19 cellular contexts compared by ENCODE assay signal in the genomic region with DNA sequence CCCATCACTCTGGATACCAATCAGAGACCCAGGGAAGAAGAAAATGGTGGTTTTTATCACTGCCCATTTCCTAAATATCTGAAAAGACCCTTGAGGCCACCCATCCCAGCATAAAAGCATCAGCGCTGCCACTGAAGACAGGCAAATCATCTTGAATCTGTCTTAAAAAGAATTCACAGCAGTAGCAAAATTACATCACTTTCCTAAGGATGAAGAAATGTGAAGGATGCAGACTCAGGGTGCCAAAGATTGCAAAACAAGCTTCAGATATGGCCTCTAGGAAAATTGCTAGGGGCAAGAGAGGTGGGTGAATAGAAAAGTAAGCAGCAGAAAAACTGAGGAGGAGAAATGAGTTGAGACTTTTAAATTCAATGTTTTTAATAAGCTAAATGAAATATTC.
A peak's percentile ranks its signal among the peaks of the same experiment; 100 is the strongest.
DNase-seq lines count a peak whose midpoint lies in the region; ATAC-seq, FAIRE-seq and TF ChIP-seq lines count a peak whose summit lies in the region.
"Had no signal": no experiment of that assay in that cellular context is flagged by ENCODE, and none has a peak within 500 bp of the region (broad histone marks: within the 10 kb centered on the region; RNA-seq: fewer than 3 reads in every experiment).

No MANE protein-coding gene starts in this region.

- H3K36me3 ChIP-seq in right atrium auricular region, result peaks cover 29% of the 10 kb centered on the region
- peaks cover 0 to 3% of the 10 kb centered on the region in 2 donors for H3K36me3 ChIP-seq in small intestine (ENCODE audit: control insufficient read depth in 2 of 2, insufficient read depth in 2 of 2, low read length in 2 of 2)
- H3K36me3 ChIP-seq: colonic mucosa had no signal

- H3K9me3 ChIP-seq in right atrium auricular region, result no peaks in the 10 kb centered on the region
- H3K9me3 ChIP-seq in small intestine (ENCODE audit: control insufficient read depth, low read depth), result no peaks in the 10 kb centered on the region
- H3K9me3 ChIP-seq: colonic mucosa, transverse colon had no signal

- no peak for FAIRE-seq in small intestine (lab: Jason Lieb, UNC)
- FAIRE-seq: TTC549 had no signal

- ATAC-seq in Right ventricle myocardium inferior (peak; percentile 63), left lobe of liver (no peak)
- ATAC-seq: CD8-positive, alpha-beta T cell; naive thymus-derived CD8-positive, alpha-beta T cell; stimulated activated naive CD8-positive, alpha-beta T cell treated with anti-CD3 and anti-CD28 coated beads, Interleukin-15, Interleukin-2, amounts not matched to agents 100 U/mL and 50 U/mL, for 24 hours had no signal

- intact Hi-C loops in Right ventricle myocardium inferior (cut with DNase I), result no loop called here

- H3K27ac ChIP-seq in right atrium auricular region (no peak overlapping the region), small intestine (ENCODE audit: low read depth in 1 of 2, low read length in 1 of 2) (no peak overlapping the region)
- H3K27ac ChIP-seq: colonic mucosa, transverse colon had no signal

- no peaks in the 10 kb centered on the region for H3K4me1 ChIP-seq in right atrium auricular region
- no peaks in the 10 kb centered on the region for H3K4me1 ChIP-seq in small intestine (ENCODE audit: control insufficient read depth in 2 of 2, insufficient read depth in 1 of 2, low read depth in 1 of 2, low read length in 1 of 2)
- H3K4me1 ChIP-seq: colonic mucosa, transverse colon had no signal

- no peak for TF ChIP-seq CTCF in right atrium auricular region (IDR thresholded peaks at IDR 0.05)
- TF ChIP-seq CTCF in foreskin fibroblast (IDR thresholded peaks at IDR 0.05; ENCODE audit: low read depth, low read length), result no peak

- H3K27me3 ChIP-seq in right atrium auricular region (no peaks in the 10 kb centered on the region), small intestine (ENCODE audit: control insufficient read depth in 2 of 2, insufficient read depth in 2 of 2, low read length in 2 of 2) (no peaks in the 10 kb centered on the region)
- H3K27me3 ChIP-seq: colonic mucosa, transverse colon had no signal

- H3K4me3 ChIP-seq in right atrium auricular region, result no peak overlapping the region
- no peak overlapping the region for H3K4me3 ChIP-seq in foreskin fibroblast (ENCODE audit: low read depth in 1 of 2, low read length in 2 of 2)
- no peak overlapping the region for H3K4me3 ChIP-seq in small intestine (ENCODE audit: low read depth in 1 of 2, low read length in 2 of 2)
- H3K4me3 ChIP-seq: colonic mucosa, transverse colon had no signal

- WGBS in small intestine, 3 donors, result 92 to 100% (median 97%) methylated on average over 1 of the region's 1 CpG

- no peak for DNase-seq in Right ventricle myocardium inferior (ENCODE audit: missing footprints)
- DNase-seq in right atrium auricular region (ENCODE audit: low spot score), result no peak
- peak; percentile 65 for DNase-seq in SKM-1 (lab: John Stamatoyannopoulos, UW; ENCODE audit: unreplicated experiment)
- peak; percentile 4 to 22 for DNase-seq in foreskin fibroblast
- no peak for DNase-seq in NCI-H510A treated with DMSO at 0.1 percent for 48 hours (lab: John Stamatoyannopoulos, UW)
- DNase-seq in left lobe of liver (ENCODE audit: low spot score), result no peak
- no peak for DNase-seq in SHP77 (lab: John Stamatoyannopoulos, UW)
- DNase-seq in small intestine, result no peak
- DNase-seq: activated CD4-positive, alpha-beta T cell treated with anti-CD3 and anti-CD28 coated beads for 4 hours; CD8-positive, alpha-beta T cell; colonic mucosa; glutamatergic neuron; naive thymus-derived CD8-positive, alpha-beta T cell; NCI-H1930; NCI-H510A; stimulated activated CD4-positive, alpha-beta T cell treated with anti-CD3 and anti-CD28 coated beads, Interleukin-15, amount 100 ng/mL, for 24 hours; stimulated activated naive CD8-positive, alpha-beta T cell treated with anti-CD3 and anti-CD28 coated beads, Interleukin-15, Interleukin-2, amounts not matched to agents 100 U/mL and 50 U/mL, for 24 hours; transverse colon had no signal

Comparison
In these comparisons a context has a peak if more than half of its experiments do, and no peak if none do; other contexts are left out.
1. DNase-seq: peak in SKM-1 (single experiment) and foreskin fibroblast (2 of 2); none in Right ventricle myocardium inferior (single experiment), right atrium auricular region (single experiment), NCI-H510A treated with DMSO at 0.1 percent for 48 hours (single experiment), left lobe of liver (single experiment), SHP77 (0 of 2) and small intestine (single experiment).